ENCODE assay signal across 16 cellular contexts in the genomic region with DNA sequence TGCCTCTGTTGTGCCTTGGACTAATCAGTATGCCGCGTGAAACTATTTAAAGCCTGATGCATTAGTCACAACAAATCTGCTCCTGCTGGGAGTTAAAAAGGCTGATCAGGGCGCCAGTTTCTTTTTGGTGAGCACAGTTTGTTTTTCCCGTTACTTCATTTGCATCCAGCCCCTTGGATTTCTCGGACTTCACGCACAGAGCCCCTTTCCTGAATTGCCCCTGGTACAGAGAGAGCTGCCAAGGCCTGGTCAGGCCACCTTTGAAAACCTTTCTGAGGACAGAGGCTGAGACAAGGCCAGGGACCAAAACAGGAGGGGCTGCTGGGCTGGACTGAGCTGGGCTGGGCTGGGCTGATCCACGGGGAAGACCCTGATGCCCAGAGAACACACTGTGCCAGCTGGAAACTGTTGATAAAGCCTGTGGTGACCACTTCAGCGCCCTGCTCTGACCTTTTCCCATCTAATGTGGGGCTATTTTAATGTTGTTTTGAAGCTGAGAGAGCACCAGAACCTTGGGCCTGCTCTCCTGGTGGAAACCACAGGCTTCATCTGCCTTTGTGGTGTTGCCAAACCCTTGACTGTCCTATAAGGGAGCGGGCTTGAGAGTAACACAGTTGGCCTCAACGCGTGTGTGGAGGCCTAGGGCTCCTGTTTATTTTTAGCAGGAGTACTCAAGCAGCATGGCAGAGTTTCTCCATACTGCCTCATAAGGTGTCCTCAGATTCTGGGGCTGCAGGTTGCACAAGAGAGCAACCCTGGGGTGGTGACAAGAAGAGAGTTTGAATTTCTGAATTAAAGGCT. TPM values are rescaled to one million over a fixed set of nuclear protein-coding genes. Genes with fewer than 3 reads are reported as not detected.
DNase-seq lines count a peak whose midpoint lies in the region; ATAC-seq and TF ChIP-seq lines count a peak whose summit lies in the region.
"Had no signal": no experiment of that assay in that cellular context is flagged by ENCODE, and none has a peak within 500 bp of the region (broad histone marks: within the 10 kb centered on the region; RNA-seq: fewer than 3 reads in every experiment).

No MANE protein-coding gene starts in this region.

- intact Hi-C loops in Right ventricle myocardium inferior (cut with DNase I): loop anchor here (5.0 kb wide), 1 partner anchor 35 kb away; no protein-coding TSS in a partner anchor
- intact Hi-C loops in cardiac septum (cut with DNase I): no loop called here
- intact Hi-C loops in heart left ventricle (cut with DNase I): loop anchor here in 3 of 10 donors (5.0 to 10.0 kb wide), 3 partner anchors 35 to 50 kb away; no protein-coding TSS in a partner anchor
- intact Hi-C loops in posterior cingulate gyrus (cut with DNase I): no loop called here
- intact Hi-C loops in aorta (cut with DNase I): no loop called here

- 44 to 62% (median 52%) methylated on average over 11 of the region's 11 CpGs for WGBS in heart left ventricle, 4 donors
- WGBS in aorta, 2 donors: 9 to 10% methylated on average over 11 of the region's 11 CpGs

- peaks cover 0 to 8% (median 0%) of the 10 kb centered on the region in 9 donors for H3K36me3 ChIP-seq in heart left ventricle
- peaks cover 3 to 5% of the 10 kb centered on the region in 2 donors for H3K36me3 ChIP-seq in aorta (ENCODE audit: control insufficient read depth in 1 of 2, insufficient read depth in 2 of 2, low read length in 1 of 2)

- H3K27me3 ChIP-seq in heart left ventricle (no peaks in the 10 kb centered on the region), aorta (ENCODE audit: control insufficient read depth in 1 of 2, insufficient read depth in 2 of 2, low read length in 1 of 2) (no peaks in the 10 kb centered on the region)

- no peak for DNase-seq in Right ventricle myocardium inferior (ENCODE audit: missing footprints)
- DNase-seq in cardiac septum (ENCODE audit: low spot score): no peak
- DNase-seq in heart left ventricle: peak in 2 of 5 donors; percentile 65 to 84
- peak in 8 of 10 donors; percentile 26 to 89 (median 50) for DNase-seq in posterior cingulate gyrus
- DNase-seq in aorta: peak in 1 of 2 donors; percentile 67
- no peak for DNase-seq in amniotic stem cell (lab: John Stamatoyannopoulos, UW)
- no peak for DNase-seq in activated effector memory CD4-positive, alpha-beta T cell treated with Interleukin-2 at 50 U/mL for 16 hours
- DNase-seq: activated naive CD4-positive, alpha-beta T cell treated with anti-CD3 and anti-CD28 coated beads, Interleukin-2, amount 10 ng/mL, durations not matched to agents 7 days and 5 days; DMS153; stimulated activated CD4-positive, alpha-beta T cell treated with anti-CD3 and anti-CD28 coated beads, Interleukin-4, amount 100 ng/mL, for 1 hour; stimulated activated naive CD4-positive, alpha-beta T cell treated with Interleukin-2 at 50 U/mL for 16 hours; T-helper 2 cell had no signal

- H3K27ac ChIP-seq in heart left ventricle: peak overlapping the region; percentile 19 to 89 (median 72)
- H3K27ac ChIP-seq in aorta (ENCODE audit: low read depth in 1 of 2, low read length in 2 of 2): peak overlapping the region; percentile 91 to 99
- H3K27ac ChIP-seq: 22Rv1, KMS-11, PC-9 had no signal

- TF ChIP-seq CTCF in heart left ventricle (IDR thresholded peaks at IDR 0.05): no peak

- no peaks in the 10 kb centered on the region for H3K9me3 ChIP-seq in heart left ventricle
- no peaks in the 10 kb centered on the region for H3K9me3 ChIP-seq in aorta (ENCODE audit: control insufficient read depth, low read length)

- no peak for TF ChIP-seq POLR2A in heart left ventricle (IDR thresholded peaks at IDR 0.05)

- ATAC-seq in Right ventricle myocardium inferior: peak; percentile 90
- peak; percentile 92 to 96 (median 92) for ATAC-seq in heart left ventricle
- peak; percentile 54 for ATAC-seq in aorta (ENCODE audit: low FRiP score)
- no peak for ATAC-seq in HG03175 (IDR thresholded peaks at IDR 0.05; ENCODE audit: unreplicated experiment)

- H3K4me3 ChIP-seq in heart left ventricle (no peak overlapping the region), aorta (ENCODE audit: low read length in 2 of 2) (no peak overlapping the region)
- H3K4me3 ChIP-seq: PC-9 had no signal

- H3K4me1 ChIP-seq in heart left ventricle (peaks cover 0 to 31% (median 13%) of the 10 kb centered on the region in 12 donors), aorta (ENCODE audit: control insufficient read depth in 1 of 2, insufficient read depth in 2 of 2, low read length in 2 of 2) (peaks cover 18 to 24% of the 10 kb centered on the region in 2 donors)

RNA-seq across cellular contexts. Expression of a gene that starts 44.2 kb away (rescaled TPM):
- 14.0 TPM for total RNA-seq in Right ventricle myocardium inferior
- total RNA-seq in cardiac septum: 50.8 TPM
- 10 to 100 TPM; 12.3 to 46.5 (median 25.4) TPM for total RNA-seq in heart left ventricle
- 10 to 100 TPM in 1 of 2 donors, 1 to 10 TPM in 1; 7.6 to 20.2 TPM for polyA plus RNA-seq in heart left ventricle
- 100 to 1,000 TPM in 1 of 2 donors, 10 to 100 TPM in 1; 84.6 to 250 TPM for total RNA-seq in aorta
- 10 to 100 TPM in 1 of 2 donors, 1 to 10 TPM in 1; 5.0 to 18.2 TPM for polyA plus RNA-seq in aorta

Comparison
In these comparisons a context has a peak if more than half of its experiments do, and no peak if none do; other contexts are left out.
1. DNase-seq: peak in posterior cingulate gyrus (8 of 10); none in Right ventricle myocardium inferior (single experiment), cardiac septum (single experiment), amniotic stem cell (single experiment) and activated effector memory CD4-positive, alpha-beta T cell treated with Interleukin-2 at 50 U/mL for 16 hours (single experiment).